In the genomic region with DNA sequence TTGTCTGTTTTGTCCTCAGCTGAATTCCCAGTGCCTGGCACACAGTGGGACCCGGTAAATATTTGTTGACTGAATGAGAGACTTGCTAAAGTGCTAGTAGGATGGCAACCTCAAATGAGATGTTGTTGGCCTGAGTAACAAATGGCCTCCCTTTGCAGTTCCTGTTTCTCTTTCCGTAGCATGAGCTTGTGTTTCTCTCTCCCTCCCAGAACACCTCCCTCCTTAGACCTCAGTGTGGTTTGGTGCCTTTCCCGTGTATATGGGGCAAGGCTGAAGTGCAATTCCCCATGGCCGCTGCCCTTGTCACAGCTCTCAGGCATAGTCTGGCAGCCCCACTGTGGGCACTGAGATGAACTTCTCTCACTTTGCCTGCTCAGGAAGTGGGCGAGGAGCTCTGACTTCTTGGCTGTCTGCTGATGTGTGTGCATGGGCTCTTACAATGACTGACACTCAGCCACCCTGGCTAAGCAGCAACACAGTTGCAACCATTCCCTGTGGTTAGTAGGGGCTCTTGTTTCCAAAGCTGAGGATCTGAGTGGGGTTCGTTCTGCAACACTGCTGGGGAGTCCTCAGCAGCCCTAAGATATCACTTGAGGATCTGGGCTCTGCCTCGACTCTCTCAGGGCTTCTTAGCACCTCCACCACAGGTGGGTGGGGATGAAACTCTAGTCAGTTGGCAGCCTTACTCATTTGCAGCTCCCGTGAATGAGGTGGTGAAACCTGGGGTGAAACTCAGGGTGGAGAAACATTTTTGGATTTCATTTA, we compare ENCODE assay signal across 8 cellular contexts.
DNase-seq lines count a peak whose midpoint lies in the region; ATAC-seq and TF ChIP-seq lines count a peak whose summit lies in the region.

No MANE protein-coding gene starts in this region.

- no peak for TF ChIP-seq CTCF in Calu3 (IDR thresholded peaks at IDR 0.05; ENCODE audit: unreplicated experiment)

- CTCF ChIA-PET in activated CD4-positive, alpha-beta T cell treated with anti-CD3 and anti-CD28 coated beads for 36 hours (lab: Charles Lee) = interaction anchor here (0.7 to 1.6 kb wide), 8 partner anchors 8 to 445 kb away, joined by 3 to 5 read pairs (median 4); no protein-coding TSS in a partner anchor
- CTCF ChIA-PET in Calu3 (lab: Charles Lee) = no interaction called here

- peak overlapping the region; percentile 95 for H3K27ac Mint-ChIP-seq in activated CD4-positive, alpha-beta T cell treated with anti-CD3 and anti-CD28 coated beads for 36 hours
- no peak overlapping the region for H3K27ac Mint-ChIP-seq in Calu3 (ENCODE audit: unreplicated experiment)

- peaks cover 81% of the 10 kb centered on the region for H3K4me1 Mint-ChIP-seq in activated CD4-positive, alpha-beta T cell treated with anti-CD3 and anti-CD28 coated beads for 36 hours
- no peaks in the 10 kb centered on the region for H3K4me1 Mint-ChIP-seq in Calu3 (ENCODE audit: low read depth, unreplicated experiment)

- DNase-seq in SIG-M5 treated with dmso at 0.1 percent for 504 hours (lab: John Stamatoyannopoulos, UW; ENCODE audit: unreplicated experiment) (peak; percentile 53), SIG-M5 (lab: John Stamatoyannopoulos, UW) (no peak), D341Med (ENCODE audit: low spot score) (no peak), Calu3 (no peak)
- DNase-seq in activated CD4-positive, alpha-beta T cell treated with anti-CD3 and anti-CD28 coated beads for 36 hours = peak; percentile 88
- DNase-seq in stimulated activated CD8-positive, alpha-beta memory T cell treated with anti-CD3 and anti-CD28 coated beads, Interleukin-2, amount 100 ng/mL, for 1 hour (ENCODE audit: low read depth in 2 of 2) = peak; percentile 47 to 48

- intact Hi-C loops in activated CD4-positive, alpha-beta T cell treated with anti-CD3 and anti-CD28 coated beads for 36 hours (cut with DNase I, micrococcal nuclease) = loop anchor here (1.0 to 10.0 kb wide), 10 partner anchors 8 to 941 kb away; a partner anchor contains a TSS
- intact Hi-C loops in Calu3 (cut with micrococcal nuclease; ENCODE audit: unreplicated experiment) = no loop called here

- H3K4me3 Mint-ChIP-seq in activated CD4-positive, alpha-beta T cell treated with anti-CD3 and anti-CD28 coated beads for 36 hours = peak overlapping the region; percentile 62
- H3K4me3 Mint-ChIP-seq in Calu3 (ENCODE audit: low read depth, unreplicated experiment) = no peak overlapping the region

- BruUV-seq in Calu3 (replicated peaks; lab: Mats Ljungman, UMichigan) = no TSS peak

- H3K27me3 Mint-ChIP-seq in activated CD4-positive, alpha-beta T cell treated with anti-CD3 and anti-CD28 coated beads for 36 hours = peaks cover 5% of the 10 kb centered on the region
- no peaks in the 10 kb centered on the region for H3K27me3 Mint-ChIP-seq in Calu3 (ENCODE audit: unreplicated experiment)

- ATAC-seq in HG03439 (IDR thresholded peaks at IDR 0.05; ENCODE audit: unreplicated experiment) (peak; percentile 67), esophagus mucosa (peak; percentile 62)
- ATAC-seq in activated CD4-positive, alpha-beta T cell treated with anti-CD3 and anti-CD28 coated beads for 36 hours = peak; percentile 93

- no peaks in the 10 kb centered on the region for H3K9me3 Mint-ChIP-seq in activated CD4-positive, alpha-beta T cell treated with anti-CD3 and anti-CD28 coated beads for 36 hours (ENCODE audit: low read depth)
- no peaks in the 10 kb centered on the region for H3K9me3 Mint-ChIP-seq in Calu3 (ENCODE audit: low read depth, unreplicated experiment)

- POLR2A ChIA-PET in activated CD4-positive, alpha-beta T cell treated with anti-CD3 and anti-CD28 coated beads for 36 hours (lab: Charles Lee) = interaction anchor here (0.5 to 2.1 kb wide), 13 partner anchors 9 to 181 kb away, joined by 3 to 22 read pairs (median 3); no protein-coding TSS in a partner anchor

- H3K36me3 Mint-ChIP-seq in activated CD4-positive, alpha-beta T cell treated with anti-CD3 and anti-CD28 coated beads for 36 hours (ENCODE audit: low read depth) = peaks cover 3% of the 10 kb centered on the region
- H3K36me3 Mint-ChIP-seq in Calu3 (ENCODE audit: insufficient read depth, unreplicated experiment) = no peaks in the 10 kb centered on the region

Comparison
In these comparisons a context has a peak if more than half of its experiments do, and no peak if none do; other contexts are left out.
1. DNase-seq: peak in SIG-M5 treated with dmso at 0.1 percent for 504 hours (single experiment), activated CD4-positive, alpha-beta T cell treated with anti-CD3 and anti-CD28 coated beads for 36 hours (single experiment) and stimulated activated CD8-positive, alpha-beta memory T cell treated with anti-CD3 and anti-CD28 coated beads, Interleukin-2, amount 100 ng/mL, for 1 hour (2 of 2); none in SIG-M5 (single experiment), D341Med (single experiment) and Calu3 (single experiment).
2. Peak in every context shown above with its lines, with median percentiles within 50 percentile points of each other: ATAC-seq.